Comparison of ENCODE assay signal across 8 cellular contexts in genomic region chr17:7237761-7238417, GRCh38. TPM values are rescaled to one million over a fixed set of nuclear protein-coding genes. Genes with fewer than 3 reads are reported as not detected.
DNase-seq lines count a peak whose midpoint lies in the region; ATAC-seq and TF ChIP-seq lines count a peak whose summit lies in the region.

No MANE protein-coding gene starts in this region.

- H3K4me1 Mint-ChIP-seq in activated naive CD4-positive, alpha-beta T cell treated with anti-CD3 and anti-CD28 coated beads for 36 hours (ENCODE audit: low read depth): peaks cover 67% of the 10 kb centered on the region

- ATAC-seq in HCT116: peak; percentile 33

- intact Hi-C loops in HCT116 (cut with micrococcal nuclease): no loop called here
- intact Hi-C loops in activated naive CD4-positive, alpha-beta T cell treated with anti-CD3 and anti-CD28 coated beads for 36 hours (cut with micrococcal nuclease): loop anchor here (2.0 to 5.0 kb wide), 2 partner anchors 449 to 604 kb away; partner anchors contain the start of gene TP53

- CTCF ChIA-PET in HCT116 (lab: Charles Lee): interaction anchor here (0.7 to 3.0 kb wide), 3 partner anchors 18 to 64 kb away, joined by 3 to 16 read pairs (median 5); partner anchors contain the start of genes ACADVL and DLG4
- CTCF ChIA-PET in activated naive CD4-positive, alpha-beta T cell treated with anti-CD3 and anti-CD28 coated beads for 36 hours (lab: Charles Lee): interaction anchor here (0.5 to 2.5 kb wide), 3 partner anchors 18 to 60 kb away, joined by 3 to 8 read pairs (median 5); partner anchors contain the start of genes ACADVL and DLG4

- peak overlapping the region; percentile 94 for H3K4me3 Mint-ChIP-seq in activated naive CD4-positive, alpha-beta T cell treated with anti-CD3 and anti-CD28 coated beads for 36 hours

- no peaks in the 10 kb centered on the region for H4K20me1 ChIP-seq in HCT116 (ENCODE audit: insufficient read depth)
- H4K20me1 ChIP-seq in osteoblast (ENCODE audit: insufficient read depth, low read length): peaks cover 34% of the 10 kb centered on the region

- H3K4me1 ChIP-seq in BE2C: no peaks in the 10 kb centered on the region
- H3K4me1 ChIP-seq in HCT116 (ENCODE audit: control insufficient read depth in 1 of 2, insufficient read depth in 2 of 2, low read length in 2 of 2): peaks cover 44 to 63% of the 10 kb centered on the region in 2 experiments
- H3K4me1 ChIP-seq in SJCRH30: 0 out of 2 replicates have a peak, but pooled peaks cover 4% of the 10 kb centered on the region
- peaks cover 44% of the 10 kb centered on the region for H3K4me1 ChIP-seq in osteoblast (ENCODE audit: insufficient read depth, low read length)
- peaks cover 33% of the 10 kb centered on the region for H3K4me1 ChIP-seq in thymus (ENCODE audit: control insufficient read depth, insufficient read depth, low read length)

- no peak for TF ChIP-seq POLR2A in HCT116 (IDR thresholded peaks at IDR 0.05; ENCODE audit: borderline replicate concordance, extremely low read depth, insufficient read depth, insufficient read length)

- H3K4me3 ChIP-seq in BE2C (ENCODE audit: low read depth, low read length): peak overlapping the region; percentile 78
- H3K4me3 ChIP-seq in HCT116 (replicated peaks in 1 of 2; ENCODE audit: low read depth in 1 of 2, low read length in 2 of 2): peak overlapping the region; percentile 97 to 99
- H3K4me3 ChIP-seq in SJCRH30: peak overlapping the region; percentile 68
- H3K4me3 ChIP-seq in osteoblast (ENCODE audit: insufficient read depth, low read length): peak overlapping the region; percentile 96
- peak overlapping the region; percentile 80 for H3K4me3 ChIP-seq in thymus (ENCODE audit: low read length)

- DNase-seq in BE2C (peak; percentile 63), HCT116 (ENCODE audit: low read depth, low spot score) (no peak), SJCRH30 (peak; percentile 71), glomerular visceral epithelial cell (ENCODE audit: extremely low spot score) (peak; percentile 78), osteoblast (ENCODE audit: insufficient read length, low spot score, missing footprints) (peak; percentile 93), retina (no peak)
- peak; percentile 81 for DNase-seq in activated naive CD4-positive, alpha-beta T cell treated with anti-CD3 and anti-CD28 coated beads for 36 hours

- H3K9me3 Mint-ChIP-seq in activated naive CD4-positive, alpha-beta T cell treated with anti-CD3 and anti-CD28 coated beads for 36 hours: no peaks in the 10 kb centered on the region

- BruUV-seq in HCT116 (replicated peaks; lab: Mats Ljungman, UMichigan): no TSS peak

- no peak for TF ChIP-seq CTCF in BE2C (IDR thresholded peaks at IDR 0.05; ENCODE audit: low read depth, low read length)
- no peak for TF ChIP-seq CTCF in HCT116 (IDR thresholded peaks at IDR 0.05 in 2 of 3, conservative IDR thresholded peaks at IDR 0.05 in 1 of 3; ENCODE audit: borderline replicate concordance in 1 of 3, insufficient read depth in 1 of 3, low read depth in 2 of 3, low read length in 2 of 3)
- no peak for TF ChIP-seq CTCF in osteoblast (IDR thresholded peaks at IDR 0.05; ENCODE audit: extremely low read depth, low read depth, low read length)

- peak overlapping the region; percentile 100 for H3K9ac ChIP-seq in HCT116 (ENCODE audit: low read length)

- H3K79me2 ChIP-seq in HCT116 (ENCODE audit: insufficient read depth, low read length) (peaks cover 72% of the 10 kb centered on the region), osteoblast (ENCODE audit: insufficient read depth, low read length) (peaks cover 83% of the 10 kb centered on the region)

- H2AFZ ChIP-seq in HCT116 (ENCODE audit: low read depth, low read length, poor library complexity, severe bottlenecking) (no peak overlapping the region), osteoblast (ENCODE audit: low read length) (no peak overlapping the region)

- TF ChIP-seq RAD21 in HCT116 (IDR thresholded peaks at IDR 0.05; ENCODE audit: low read depth): no peak

- H3K9me2 ChIP-seq in HCT116 (ENCODE audit: insufficient read depth): no peaks in the 10 kb centered on the region

- WGBS in thymus: 1% methylated on average over 72 of the region's 73 CpGs

- H3K27ac Mint-ChIP-seq in activated naive CD4-positive, alpha-beta T cell treated with anti-CD3 and anti-CD28 coated beads for 36 hours: peak overlapping the region; percentile 86

- peaks cover 29% of the 10 kb centered on the region for H3K36me3 Mint-ChIP-seq in activated naive CD4-positive, alpha-beta T cell treated with anti-CD3 and anti-CD28 coated beads for 36 hours (ENCODE audit: low read depth)

- H3K27me3 ChIP-seq in BE2C (no peaks in the 10 kb centered on the region), HCT116 (ENCODE audit: insufficient read depth, low read length) (no peaks in the 10 kb centered on the region), SJCRH30 (no peaks in the 10 kb centered on the region), osteoblast (ENCODE audit: insufficient read depth, low read length) (no peaks in the 10 kb centered on the region), thymus (ENCODE audit: control insufficient read depth, insufficient read depth) (no peaks in the 10 kb centered on the region)

- H3K4me2 ChIP-seq in HCT116 (ENCODE audit: low read length) (peak overlapping the region; percentile 82), osteoblast (ENCODE audit: insufficient read depth, low read length) (peak overlapping the region; percentile 78)

- no peaks in the 10 kb centered on the region for H3K27me3 Mint-ChIP-seq in activated naive CD4-positive, alpha-beta T cell treated with anti-CD3 and anti-CD28 coated beads for 36 hours (ENCODE audit: low read depth)

- POLR2A ChIA-PET in HCT116 (lab: Charles Lee): interaction anchor here (0.6 to 2.6 kb wide), 6 partner anchors 13 to 43 kb away, joined by 3 to 19 read pairs (median 5); partner anchors contain the start of genes ACADVL, CTDNEP1, DLG4 and SLC2A4

- H3K9me3 ChIP-seq in BE2C: no peaks in the 10 kb centered on the region
- no peaks in the 10 kb centered on the region for H3K9me3 ChIP-seq in HCT116 (ENCODE audit: control insufficient read depth in 1 of 2, insufficient read depth in 1 of 2, low read depth in 1 of 2, low read length in 2 of 2)
- no peaks in the 10 kb centered on the region for H3K9me3 ChIP-seq in SJCRH30 (replicated peaks)
- H3K9me3 ChIP-seq in osteoblast (ENCODE audit: low read depth, low read length): no peaks in the 10 kb centered on the region
- no peaks in the 10 kb centered on the region for H3K9me3 ChIP-seq in thymus (ENCODE audit: control insufficient read depth)

- RAD21 ChIA-PET in HCT116 (lab: Charles Lee; ENCODE audit: low non-redundant PET in 1 of 2, low total read pairs in 2 of 2, uncharacterized antibody in 2 of 2, unreplicated experiment in 2 of 2): interaction anchor here in 1 of 2 experiments (0.5 to 1.0 kb wide), 3 partner anchors 13 to 60 kb away, joined by 3 to 7 read pairs (median 4); no protein-coding TSS in a partner anchor

- H3K27ac ChIP-seq in HCT116 (ENCODE audit: low read depth, low read length) (peak overlapping the region; percentile 92), SJCRH30 (peak overlapping the region; percentile 67), osteoblast (ENCODE audit: low read depth, low read length) (peak overlapping the region; percentile 17), thymus (ENCODE audit: low read depth) (peak overlapping the region; percentile 97)

- peaks cover 25% of the 10 kb centered on the region for H3K36me3 ChIP-seq in BE2C
- H3K36me3 ChIP-seq in HCT116 (ENCODE audit: control insufficient read depth in 1 of 2, insufficient read depth in 2 of 2, low read length in 2 of 2): peaks cover 24 to 32% of the 10 kb centered on the region in 2 experiments
- peaks cover 11% of the 10 kb centered on the region; the same call in 1 of the 2 replicates for H3K36me3 ChIP-seq in SJCRH30
- peaks cover 42% of the 10 kb centered on the region for H3K36me3 ChIP-seq in osteoblast (ENCODE audit: insufficient read depth, low read length)
- H3K36me3 ChIP-seq in thymus (ENCODE audit: control insufficient read depth, insufficient read depth): peaks cover 28% of the 10 kb centered on the region

TF ChIP-seq in HCT116, 20 proteins besides CTCF, POLR2A, EP300 and RAD21 (continues in another document):
- TF ChIP-seq SIN3A (IDR thresholded peaks at IDR 0.05; ENCODE audit: low read depth) (no peak), ZNF274 (IDR thresholded peaks at IDR 0.05; ENCODE audit: low read depth, low read length) (no peak)

RNA-seq across cellular contexts. Expression of gene PHF23, which starts 1.4 kb away (rescaled TPM):
- 47.8 TPM for polyA plus RNA-seq in BE2C (2012; ENCODE audit: insufficient read depth, insufficient read length, low read depth)
- total RNA-seq in HCT116 (2021; ENCODE audit: unreplicated experiment) (48.5 TPM), osteoblast (53.2 and 55.4 TPM in 2 replicates)
- 21.5 and 35.2 TPM in 2 replicates for polyA plus RNA-seq in HCT116 (2012)
- total RNA-seq in SJCRH30 (2014; rRNA removed; shearing (Covaris generic)): 28.7 and 30.9 TPM in 2 replicates
- total RNA-seq in activated naive CD4-positive, alpha-beta T cell treated with anti-CD3 and anti-CD28 coated beads for 36 hours: 10 to 100 TPM in 1 of 2 experiments, 1 to 10 TPM in 1; 8.4 to 10.0 TPM
- polyA plus RNA-seq in thymus: 47.5 TPM

RNA-seq across cellular contexts. Expression of gene DVL2, which starts 3.6 kb away (rescaled TPM):
- polyA plus RNA-seq in BE2C (2012; ENCODE audit: insufficient read depth, insufficient read length, low read depth): 36.4 TPM
- total RNA-seq in HCT116 (2021; ENCODE audit: unreplicated experiment) (69.7 TPM), osteoblast (106 and 123 TPM in 2 replicates)
- 47.1 and 53.4 TPM in 2 replicates for polyA plus RNA-seq in HCT116 (2012)
- 33.4 and 39.0 TPM in 2 replicates for total RNA-seq in SJCRH30 (2014; rRNA removed; shearing (Covaris generic))
- 10 to 100 TPM; 26.7 to 29.4 TPM for total RNA-seq in activated naive CD4-positive, alpha-beta T cell treated with anti-CD3 and anti-CD28 coated beads for 36 hours
- 26.6 TPM for polyA plus RNA-seq in thymus

RNA-seq across cellular contexts. Expression of gene GABARAP, which starts 4.4 kb away (rescaled TPM):
- 101 TPM for polyA plus RNA-seq in BE2C (2012; ENCODE audit: insufficient read depth, insufficient read length, low read depth)
- total RNA-seq in HCT116 (2021; ENCODE audit: unreplicated experiment): 287 TPM
- polyA plus RNA-seq in HCT116 (2012): 230 and 278 TPM in 2 replicates
- 139 and 141 TPM in 2 replicates for total RNA-seq in SJCRH30 (2014; rRNA removed; shearing (Covaris generic))
- total RNA-seq in activated naive CD4-positive, alpha-beta T cell treated with anti-CD3 and anti-CD28 coated beads for 36 hours: 100 to 1,000 TPM; 137 to 152 TPM
- 396 and 422 TPM in 2 replicates for total RNA-seq in osteoblast
- polyA plus RNA-seq in thymus: 846 TPM

RNA-seq across cellular contexts. Expression of gene CTDNEP1, which starts 13.6 kb away (rescaled TPM):
- 136 TPM for polyA plus RNA-seq in BE2C (2012; ENCODE audit: insufficient read depth, insufficient read length, low read depth)
- 143 TPM for total RNA-seq in HCT116 (2021; ENCODE audit: unreplicated experiment)
- polyA plus RNA-seq in HCT116 (2012): 152 and 153 TPM in 2 replicates
- total RNA-seq in SJCRH30 (2014; rRNA removed; shearing (Covaris generic)): 36.1 and 36.9 TPM in 2 replicates
- total RNA-seq in activated naive CD4-positive, alpha-beta T cell treated with anti-CD3 and anti-CD28 coated beads for 36 hours: 100 to 1,000 TPM; 147 to 152 TPM
- 29.8 and 31.8 TPM in 2 replicates for total RNA-seq in osteoblast
- 79.7 TPM for polyA plus RNA-seq in thymus

RNA-seq across cellular contexts. Expression of gene ELP5, which starts 14.1 kb away (rescaled TPM):
- 129 TPM for polyA plus RNA-seq in BE2C (2012; ENCODE audit: insufficient read depth, insufficient read length, low read depth)
- total RNA-seq in HCT116 (2021; ENCODE audit: unreplicated experiment) (81.7 TPM), osteoblast (21.7 and 26.2 TPM in 2 replicates)
- 105 and 114 TPM in 2 replicates for polyA plus RNA-seq in HCT116 (2012)
- 39.6 and 43.8 TPM in 2 replicates for total RNA-seq in SJCRH30 (2014; rRNA removed; shearing (Covaris generic))
- total RNA-seq in activated naive CD4-positive, alpha-beta T cell treated with anti-CD3 and anti-CD28 coated beads for 36 hours: 10 to 100 TPM; 52.4 to 53.5 TPM
- 35.9 TPM for polyA plus RNA-seq in thymus

Comparison
In these comparisons a context has a peak if more than half of its experiments do, and no peak if none do; other contexts are left out.
1. DNase-seq: peak in BE2C (single experiment), SJCRH30 (2 of 2), activated naive CD4-positive, alpha-beta T cell treated with anti-CD3 and anti-CD28 coated beads for 36 hours (single experiment), glomerular visceral epithelial cell (single experiment) and osteoblast (single experiment); none in HCT116 (single experiment) and retina (single experiment).
2. H3K27ac ChIP-seq: peak in every context shown above with its lines; median percentile 97 in thymus; 92 in HCT116; 67 in SJCRH30; 17 in osteoblast.
3. Peak in every context shown above with its lines, with median percentiles within 50 percentile points of each other: H3K4me3 ChIP-seq.